ENCODE assay signal across 15 cellular contexts in genomic region chr2:209876211-209876610, GRCh38.
"Had no signal": no experiment of that assay in that cellular context is flagged by ENCODE, and none has a peak within 500 bp of the region (broad histone marks: within the 10 kb centered on the region; RNA-seq: fewer than 3 reads in every experiment).

No MANE protein-coding gene starts in this region.

- H3K27ac ChIP-seq: ascending aorta, coronary artery, esophagus squamous epithelium, ovary, sigmoid colon, spleen, testis, upper lobe of left lung had no signal

- H3K27me3 ChIP-seq: ascending aorta, esophagus squamous epithelium, ovary, sigmoid colon, spleen, testis, upper lobe of left lung had no signal

- ATAC-seq: activated CD4-positive, CD25-positive, alpha-beta regulatory T cell treated with anti-CD3 and anti-CD28 coated beads, Interleukin-2, amount 50 U/mL, for 24 hours; activated CD8-positive, alpha-beta memory T cell treated with anti-CD3 and anti-CD28 coated beads, Interleukin-2, amount 10 ng/mL, durations not matched to agents 7 days and 5 days; stimulated activated naive CD8-positive, alpha-beta T cell treated with anti-CD3 and anti-CD28 coated beads, Interleukin-15, amount 100 ng/mL, for 72 hours had no signal

- H3K9me3 ChIP-seq: ascending aorta, esophagus squamous epithelium, ovary, sigmoid colon, spleen, testis, upper lobe of left lung had no signal

- H3K4me3 ChIP-seq: ascending aorta, coronary artery, esophagus squamous epithelium, ovary, sigmoid colon, spleen, testis, upper lobe of left lung had no signal

- DNase-seq: activated CD8-positive, alpha-beta memory T cell treated with anti-CD3 and anti-CD28 coated beads, Interleukin-2, amount 10 ng/mL, durations not matched to agents 7 days and 5 days; activated naive CD4-positive, alpha-beta T cell treated with anti-CD3 and anti-CD28 coated beads for 36 hours; activated T-cell treated with anti-CD3 and anti-CD28 coated beads, Interleukin-2, amount 50 U/mL, for 1 hour; esophagus squamous epithelium; immature natural killer cell; naive B cell; ovary; sigmoid colon; spleen; stimulated activated naive CD8-positive, alpha-beta T cell treated with anti-CD3 and anti-CD28 coated beads, Interleukin-15, amount 100 ng/mL, for 72 hours; testis; upper lobe of left lung had no signal

- H3K4me1 ChIP-seq: ascending aorta, esophagus squamous epithelium, sigmoid colon, spleen, testis, upper lobe of left lung had no signal

- H3K36me3 ChIP-seq: ascending aorta, esophagus squamous epithelium, ovary, sigmoid colon, spleen, upper lobe of left lung had no signal
